Comparison of ENCODE assay signal across 8 cellular contexts in the genomic region with DNA sequence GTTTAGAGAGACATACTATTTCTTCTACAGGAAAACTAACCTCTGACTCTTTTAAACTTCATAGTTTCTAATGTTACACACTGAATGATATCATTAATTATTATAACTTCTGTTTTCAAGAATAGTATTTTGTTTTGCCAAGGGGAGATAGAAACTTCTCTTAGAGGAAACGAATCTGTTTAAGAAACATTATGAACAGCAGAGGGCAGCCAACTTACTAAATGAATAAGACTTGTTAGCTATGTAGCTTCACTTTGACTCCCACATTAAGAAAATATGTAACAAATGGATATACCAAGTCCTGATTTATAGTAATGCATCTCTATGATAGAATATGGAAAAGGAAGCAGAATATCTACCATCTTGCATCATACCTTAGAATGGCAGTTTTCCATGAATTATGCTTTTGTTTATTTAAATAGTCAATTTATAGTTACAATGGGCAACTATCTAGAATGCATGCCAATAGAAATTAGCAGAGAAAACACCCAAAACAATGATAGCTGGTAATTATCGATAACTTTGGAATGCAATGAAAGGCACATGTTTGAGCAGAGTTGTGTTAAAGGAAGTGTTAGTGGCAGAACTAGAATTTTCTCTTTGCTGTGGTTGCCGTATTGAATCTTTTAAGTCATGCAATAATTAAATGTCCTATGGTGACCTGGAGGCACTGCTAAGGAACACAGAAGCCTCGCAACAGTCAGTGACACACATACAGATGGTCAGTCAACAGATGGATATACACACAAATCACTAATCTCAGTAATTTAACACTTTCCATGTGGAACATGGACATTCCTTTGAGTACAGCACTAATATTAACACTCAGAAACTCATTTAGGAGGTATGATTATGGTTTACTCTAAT.
DNase-seq lines count a peak whose midpoint lies in the region; ATAC-seq and TF ChIP-seq lines count a peak whose summit lies in the region.

No MANE protein-coding gene starts in this region.

- intact Hi-C loops in mammary epithelial cell (cut with micrococcal nuclease) (loop anchor here (1.0 to 10.0 kb wide), 4 partner anchors 169 to 494 kb away; no protein-coding TSS in a partner anchor), Calu3 (cut with micrococcal nuclease; ENCODE audit: unreplicated experiment) (loop anchor here (1.0 to 10.0 kb wide), 3 partner anchors 164 to 397 kb away; no protein-coding TSS in a partner anchor)

- H3K4me3 ChIP-seq in GM23248 (no peak overlapping the region), mammary epithelial cell (replicated peaks in 1 of 3; ENCODE audit: insufficient read depth in 1 of 3, low read depth in 2 of 3, low read length in 3 of 3) (no peak overlapping the region), mesenchymal stem cell (ENCODE audit: insufficient read depth in 1 of 2, low read depth in 1 of 2, low read length in 2 of 2) (no peak overlapping the region)

- H3K36me3 Mint-ChIP-seq in Calu3 (ENCODE audit: insufficient read depth, unreplicated experiment): no peaks in the 10 kb centered on the region

- 0 out of 2 replicates have a peak, but pooled peaks cover 4% of the 10 kb centered on the region for H3K4me1 ChIP-seq in GM23248 (ENCODE audit: insufficient read depth)
- H3K4me1 ChIP-seq in mammary epithelial cell (ENCODE audit: insufficient read depth, low read length): no peaks in the 10 kb centered on the region
- no peaks in the 10 kb centered on the region for H3K4me1 ChIP-seq in mesenchymal stem cell (ENCODE audit: control insufficient read depth, insufficient read depth, low read depth, low read length)

- no peak overlapping the region for H3K18ac ChIP-seq in mesenchymal stem cell (ENCODE audit: low read depth in 1 of 2, low read length in 2 of 2)

- H3K9ac ChIP-seq in GM23248: no peak overlapping the region
- no peak overlapping the region for H3K9ac ChIP-seq in mammary epithelial cell (ENCODE audit: insufficient read depth, low read length)
- no peak overlapping the region for H3K9ac ChIP-seq in mesenchymal stem cell (ENCODE audit: low read length)

- H3K4me2 ChIP-seq in GM23248 (ENCODE audit: unreplicated experiment) (no peak overlapping the region), mammary epithelial cell (ENCODE audit: insufficient read depth, low read depth, low read length) (no peak overlapping the region), mesenchymal stem cell (ENCODE audit: low read length, poor library complexity, severe bottlenecking) (no peak overlapping the region)

- no peak overlapping the region for H2BK15ac ChIP-seq in mesenchymal stem cell (ENCODE audit: low read depth, poor library complexity, severe bottlenecking)

- dilution Hi-C loops in mammary epithelial cell (cut with HindIII; ENCODE audit: low sequenced_read_pairs): loop anchor here (10.0 kb wide), 1 partner anchor 384 kb away; no protein-coding TSS in a partner anchor

- H3K4ac ChIP-seq in mesenchymal stem cell (ENCODE audit: low read depth in 1 of 2, low read length in 2 of 2): no peak overlapping the region

- H2BK12ac ChIP-seq in mesenchymal stem cell (ENCODE audit: low read length in 2 of 2): no peak overlapping the region

- no peaks in the 10 kb centered on the region for H3K9me3 Mint-ChIP-seq in Calu3 (ENCODE audit: low read depth, unreplicated experiment)

- H3K36me3 ChIP-seq in GM23248 (ENCODE audit: low read depth) (no peaks in the 10 kb centered on the region), mammary epithelial cell (ENCODE audit: insufficient read depth, low read length) (no peaks in the 10 kb centered on the region), mesenchymal stem cell (ENCODE audit: control insufficient read depth in 1 of 2, insufficient read depth in 2 of 2, low read depth in 1 of 2, low read length in 2 of 2) (peaks cover 0 to 5% of the 10 kb centered on the region in 2 experiments)

- BruUV-seq in mammary epithelial cell (replicated peaks; lab: Mats Ljungman, UMichigan) (no TSS peak), Calu3 (replicated peaks; lab: Mats Ljungman, UMichigan) (no TSS peak)

- CTCF ChIA-PET in mammary epithelial cell (lab: Charles Lee; ENCODE audit: low non-redundant PET): interaction anchor here (0.6 to 1.7 kb wide), 5 partner anchors 18 to 397 kb away, joined by 3 to 13 read pairs (median 4); no protein-coding TSS in a partner anchor
- CTCF ChIA-PET in Calu3 (lab: Charles Lee): interaction anchor here (0.8 to 4.4 kb wide), 4 partner anchors 43 to 397 kb away, joined by 3 to 23 read pairs (median 8); no protein-coding TSS in a partner anchor

- no peaks in the 10 kb centered on the region for H3F3A ChIP-seq in GM23248 (ENCODE audit: insufficient read depth)

- WGBS in GM23248 (ENCODE audit: low coverage in 1 of 2, low lambda C conversion rate in 2 of 2, missing lambda C conversion rate in 2 of 2), 2 experiments: 33 to 34% methylated on average over 4 of the region's 4 CpGs
- WGBS in mammary epithelial cell (ENCODE audit: low coverage, missing lambda C conversion rate): 22% methylated on average over 4 of the region's 4 CpGs
- WGBS in mesenchymal stem cell: 46% methylated on average over 3 of the region's 4 CpGs

- no peak for ATAC-seq in GM21619 (IDR thresholded peaks at IDR 0.05; ENCODE audit: unreplicated experiment)

- in situ Hi-C loops in GM23248 (cut with MboI) (loop anchor here (10.0 kb wide), 1 partner anchor 384 kb away; no protein-coding TSS in a partner anchor), mammary epithelial cell (cut with MboI; ENCODE audit: low sequenced_read_pairs in 2 of 2) (loop anchor here (10.0 kb wide), 1 partner anchor 384 kb away; no protein-coding TSS in a partner anchor)

- H3K27ac Mint-ChIP-seq in Calu3 (ENCODE audit: unreplicated experiment): no peak overlapping the region

- H3K79me2 ChIP-seq in GM23248 (ENCODE audit: insufficient read depth) (no peaks in the 10 kb centered on the region), mammary epithelial cell (ENCODE audit: insufficient read depth, low read length) (no peaks in the 10 kb centered on the region)

- H3K14ac ChIP-seq in mesenchymal stem cell (ENCODE audit: low read length in 2 of 2): no peak overlapping the region

- H2AFZ ChIP-seq in GM23248 (no peak overlapping the region), mammary epithelial cell (ENCODE audit: low read depth, low read length) (no peak overlapping the region), mesenchymal stem cell (ENCODE audit: low read depth, low read length) (no peak overlapping the region)

- H3K27me3 ChIP-seq in GM23248 (replicated peaks; ENCODE audit: insufficient read depth): peaks cover 36% of the 10 kb centered on the region
- no peaks in the 10 kb centered on the region for H3K27me3 ChIP-seq in mammary epithelial cell (ENCODE audit: insufficient read depth, low read length)
- no peaks in the 10 kb centered on the region for H3K27me3 ChIP-seq in mesenchymal stem cell (ENCODE audit: control insufficient read depth in 1 of 2, insufficient read depth in 1 of 2, low read length in 2 of 2)

- H3K27ac ChIP-seq in C4-2B (no peak overlapping the region), GM23248 (no peak overlapping the region), mammary epithelial cell (ENCODE audit: insufficient read depth, low read depth, low read length) (no peak overlapping the region), mesenchymal stem cell (ENCODE audit: low read length, poor library complexity, severe bottlenecking) (no peak overlapping the region)

- no peaks in the 10 kb centered on the region for H3K9me3 ChIP-seq in GM23248 (ENCODE audit: low read depth)
- H3K9me3 ChIP-seq in mammary epithelial cell (replicated peaks; ENCODE audit: insufficient read depth, low read length): no peaks in the 10 kb centered on the region
- no peaks in the 10 kb centered on the region for H3K9me3 ChIP-seq in mesenchymal stem cell (ENCODE audit: control insufficient read depth, low read length)

- no peak overlapping the region for H3K23ac ChIP-seq in mesenchymal stem cell (ENCODE audit: low read length in 2 of 2)

- no peaks in the 10 kb centered on the region for H4K20me1 ChIP-seq in GM23248 (ENCODE audit: insufficient read depth)
- H4K20me1 ChIP-seq in mammary epithelial cell (ENCODE audit: insufficient read depth, low read length): no peaks in the 10 kb centered on the region

- H4K8ac ChIP-seq in mesenchymal stem cell (ENCODE audit: low read length): no peak overlapping the region

- H2BK5ac ChIP-seq in mesenchymal stem cell (ENCODE audit: low read depth, low read length, poor library complexity, severe bottlenecking): no peak overlapping the region

- no peaks in the 10 kb centered on the region for H3K79me1 ChIP-seq in mesenchymal stem cell (replicated peaks; ENCODE audit: low read length, poor library complexity, severe bottlenecking)

- no peak overlapping the region for H4K91ac ChIP-seq in mesenchymal stem cell (ENCODE audit: low read length)

- no peak overlapping the region for H2BK120ac ChIP-seq in mesenchymal stem cell (ENCODE audit: low read depth, low read length)

- no peaks in the 10 kb centered on the region for H3K9me2 ChIP-seq in GM23248 (ENCODE audit: insufficient read depth)

- no peak overlapping the region for H3K4me3 Mint-ChIP-seq in Calu3 (ENCODE audit: low read depth, unreplicated experiment)

- no peak overlapping the region for H2AK5ac ChIP-seq in mesenchymal stem cell (ENCODE audit: low read length, severe bottlenecking)

- no peaks in the 10 kb centered on the region for H3K27me3 Mint-ChIP-seq in Calu3 (ENCODE audit: unreplicated experiment)

- H3K4me1 Mint-ChIP-seq in Calu3 (ENCODE audit: low read depth, unreplicated experiment): no peaks in the 10 kb centered on the region

- TF ChIP-seq CTCF in C4-2B (conservative IDR thresholded peaks at IDR 0.05) (peak; percentile 61), mammary epithelial cell (conservative IDR thresholded peaks at IDR 0.05 in 1 of 2, IDR thresholded peaks at IDR 0.05 in 1 of 2; ENCODE audit: extremely low read depth in 1 of 2, insufficient read depth in 1 of 2, low read depth in 1 of 2, low read length in 2 of 2) (peak; percentile 18 to 51), Calu3 (IDR thresholded peaks at IDR 0.05; ENCODE audit: unreplicated experiment) (no peak)

- peak; percentile 86 for DNase-seq in GM23248
- peak; percentile 11 to 49 for DNase-seq in NCI-H526 (lab: John Stamatoyannopoulos, UW)
- DNase-seq in mammary epithelial cell: peak; percentile 50
- DNase-seq in mesenchymal stem cell: peak; percentile 76
- no peak for DNase-seq in Calu3
- no peak for DNase-seq in activated CD8-positive, alpha-beta memory T cell treated with anti-CD3 and anti-CD28 coated beads, Interleukin-2, amount 50 U/mL, for 4 hours

Comparison
In these comparisons a context has a peak if more than half of its experiments do, and no peak if none do; other contexts are left out.
1. DNase-seq: peak in GM23248 (single experiment), NCI-H526 (2 of 2), mammary epithelial cell (single experiment) and mesenchymal stem cell (single experiment); none in Calu3 (single experiment) and activated CD8-positive, alpha-beta memory T cell treated with anti-CD3 and anti-CD28 coated beads, Interleukin-2, amount 50 U/mL, for 4 hours (single experiment).